ENCODE assay signal across 1 cellular context in genomic region chr9:120387257-120387999, GRCh38.
A peak's percentile ranks its signal among the peaks of the same experiment; 100 is the strongest.
TF ChIP-seq lines count a peak whose summit lies in the region.

No MANE protein-coding gene starts in this region.

TF ChIP-seq in HepG2, 621 proteins besides CTCF, POLR2A, EP300 and RAD21 (continued from another document and continues in another):
- TF ChIP-seq ZNF251 (CRISPR knock-in tag; IDR thresholded peaks at IDR 0.05), result no peak
- TF ChIP-seq KDM4B (CRISPR knock-in tag; IDR thresholded peaks at IDR 0.05), result no peak
- TF ChIP-seq HOXA5 (CRISPR knock-in tag; IDR thresholded peaks at IDR 0.05), result no peak
- TF ChIP-seq ZBTB10 (CRISPR knock-in tag; IDR thresholded peaks at IDR 0.05; ENCODE audit: borderline replicate concordance), result no peak
- TF ChIP-seq ZBTB33 (CRISPR knock-in tag; IDR thresholded peaks at IDR 0.05), result peak; percentile 51; the same call in 1 of the 2 replicates
- TF ChIP-seq ADNP (CRISPR knock-in tag; IDR thresholded peaks at IDR 0.05), result no peak
- TF ChIP-seq, protein P1, sequence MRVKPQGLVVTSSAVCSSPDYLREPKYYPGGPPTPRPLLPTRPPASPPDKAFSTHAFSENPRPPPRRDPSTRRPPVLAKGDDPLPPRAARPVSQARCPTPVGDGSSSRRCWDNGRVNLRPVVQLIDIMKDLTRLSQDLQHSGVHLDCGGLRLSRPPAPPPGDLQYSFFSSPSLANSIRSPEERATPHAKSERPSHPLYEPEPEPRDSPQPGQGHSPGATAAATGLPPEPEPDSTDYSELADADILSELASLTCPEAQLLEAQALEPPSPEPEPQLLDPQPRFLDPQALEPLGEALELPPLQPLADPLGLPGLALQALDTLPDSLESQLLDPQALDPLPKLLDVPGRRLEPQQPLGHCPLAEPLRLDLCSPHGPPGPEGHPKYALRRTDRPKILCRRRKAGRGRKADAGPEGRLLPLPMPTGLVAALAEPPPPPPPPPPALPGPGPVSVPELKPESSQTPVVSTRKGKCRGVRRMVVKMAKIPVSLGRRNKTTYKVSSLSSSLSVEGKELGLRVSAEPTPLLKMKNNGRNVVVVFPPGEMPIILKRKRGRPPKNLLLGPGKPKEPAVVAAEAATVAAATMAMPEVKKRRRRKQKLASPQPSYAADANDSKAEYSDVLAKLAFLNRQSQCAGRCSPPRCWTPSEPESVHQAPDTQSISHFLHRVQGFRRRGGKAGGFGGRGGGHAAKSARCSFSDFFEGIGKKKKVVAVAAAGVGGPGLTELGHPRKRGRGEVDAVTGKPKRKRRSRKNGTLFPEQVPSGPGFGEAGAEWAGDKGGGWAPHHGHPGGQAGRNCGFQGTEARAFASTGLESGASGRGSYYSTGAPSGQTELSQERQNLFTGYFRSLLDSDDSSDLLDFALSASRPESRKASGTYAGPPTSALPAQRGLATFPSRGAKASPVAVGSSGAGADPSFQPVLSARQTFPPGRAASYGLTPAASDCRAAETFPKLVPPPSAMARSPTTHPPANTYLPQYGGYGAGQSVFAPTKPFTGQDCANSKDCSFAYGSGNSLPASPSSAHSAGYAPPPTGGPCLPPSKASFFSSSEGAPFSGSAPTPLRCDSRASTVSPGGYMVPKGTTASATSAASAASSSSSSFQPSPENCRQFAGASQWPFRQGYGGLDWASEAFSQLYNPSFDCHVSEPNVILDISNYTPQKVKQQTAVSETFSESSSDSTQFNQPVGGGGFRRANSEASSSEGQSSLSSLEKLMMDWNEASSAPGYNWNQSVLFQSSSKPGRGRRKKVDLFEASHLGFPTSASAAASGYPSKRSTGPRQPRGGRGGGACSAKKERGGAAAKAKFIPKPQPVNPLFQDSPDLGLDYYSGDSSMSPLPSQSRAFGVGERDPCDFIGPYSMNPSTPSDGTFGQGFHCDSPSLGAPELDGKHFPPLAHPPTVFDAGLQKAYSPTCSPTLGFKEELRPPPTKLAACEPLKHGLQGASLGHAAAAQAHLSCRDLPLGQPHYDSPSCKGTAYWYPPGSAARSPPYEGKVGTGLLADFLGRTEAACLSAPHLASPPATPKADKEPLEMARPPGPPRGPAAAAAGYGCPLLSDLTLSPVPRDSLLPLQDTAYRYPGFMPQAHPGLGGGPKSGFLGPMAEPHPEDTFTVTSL (CRISPR knock-in tag; IDR thresholded peaks at IDR 0.05; ENCODE audit: borderline replicate concordance), result no peak
- TF ChIP-seq ZNF207 (IDR thresholded peaks at IDR 0.05; ENCODE audit: borderline replicate concordance), result no peak
- TF ChIP-seq, protein P2, sequence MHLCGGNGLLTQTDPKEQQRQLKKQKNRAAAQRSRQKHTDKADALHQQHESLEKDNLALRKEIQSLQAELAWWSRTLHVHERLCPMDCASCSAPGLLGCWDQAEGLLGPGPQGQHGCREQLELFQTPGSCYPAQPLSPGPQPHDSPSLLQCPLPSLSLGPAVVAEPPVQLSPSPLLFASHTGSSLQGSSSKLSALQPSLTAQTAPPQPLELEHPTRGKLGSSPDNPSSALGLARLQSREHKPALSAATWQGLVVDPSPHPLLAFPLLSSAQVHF (CRISPR knock-in tag; IDR thresholded peaks at IDR 0.05), result no peak
- peak; percentile 26; the same call in 1 of the 2 replicates for TF ChIP-seq TARDBP (CRISPR knock-in tag; IDR thresholded peaks at IDR 0.05)
- no peak for TF ChIP-seq MEIS1 (CRISPR knock-in tag; IDR thresholded peaks at IDR 0.05; ENCODE audit: borderline replicate concordance)
- TF ChIP-seq TBX2 (CRISPR knock-in tag; IDR thresholded peaks at IDR 0.05; ENCODE audit: borderline replicate concordance), result 0 out of 2 replicates have a peak, but pooled peaks have one; percentile 8
- no peak for TF ChIP-seq GTF3A (CRISPR knock-in tag; conservative IDR thresholded peaks at IDR 0.05)
- TF ChIP-seq, protein P3, sequence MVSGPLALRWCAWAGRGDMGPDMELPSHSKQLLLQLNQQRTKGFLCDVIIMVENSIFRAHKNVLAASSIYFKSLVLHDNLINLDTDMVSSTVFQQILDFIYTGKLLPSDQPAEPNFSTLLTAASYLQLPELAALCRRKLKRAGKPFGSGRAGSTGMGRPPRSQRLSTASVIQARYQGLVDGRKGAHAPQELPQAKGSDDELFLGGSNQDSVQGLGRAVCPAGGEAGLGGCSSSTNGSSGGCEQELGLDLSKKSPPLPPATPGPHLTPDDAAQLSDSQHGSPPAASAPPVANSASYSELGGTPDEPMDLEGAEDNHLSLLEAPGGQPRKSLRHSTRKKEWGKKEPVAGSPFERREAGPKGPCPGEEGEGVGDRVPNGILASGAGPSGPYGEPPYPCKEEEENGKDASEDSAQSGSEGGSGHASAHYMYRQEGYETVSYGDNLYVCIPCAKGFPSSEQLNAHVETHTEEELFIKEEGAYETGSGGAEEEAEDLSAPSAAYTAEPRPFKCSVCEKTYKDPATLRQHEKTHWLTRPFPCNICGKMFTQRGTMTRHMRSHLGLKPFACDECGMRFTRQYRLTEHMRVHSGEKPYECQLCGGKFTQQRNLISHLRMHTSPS (CRISPR knock-in tag; IDR thresholded peaks at IDR 0.05; ENCODE audit: low read depth), result peak; percentile 14; the same call in 1 of the 2 replicates
- TF ChIP-seq, protein P4, sequence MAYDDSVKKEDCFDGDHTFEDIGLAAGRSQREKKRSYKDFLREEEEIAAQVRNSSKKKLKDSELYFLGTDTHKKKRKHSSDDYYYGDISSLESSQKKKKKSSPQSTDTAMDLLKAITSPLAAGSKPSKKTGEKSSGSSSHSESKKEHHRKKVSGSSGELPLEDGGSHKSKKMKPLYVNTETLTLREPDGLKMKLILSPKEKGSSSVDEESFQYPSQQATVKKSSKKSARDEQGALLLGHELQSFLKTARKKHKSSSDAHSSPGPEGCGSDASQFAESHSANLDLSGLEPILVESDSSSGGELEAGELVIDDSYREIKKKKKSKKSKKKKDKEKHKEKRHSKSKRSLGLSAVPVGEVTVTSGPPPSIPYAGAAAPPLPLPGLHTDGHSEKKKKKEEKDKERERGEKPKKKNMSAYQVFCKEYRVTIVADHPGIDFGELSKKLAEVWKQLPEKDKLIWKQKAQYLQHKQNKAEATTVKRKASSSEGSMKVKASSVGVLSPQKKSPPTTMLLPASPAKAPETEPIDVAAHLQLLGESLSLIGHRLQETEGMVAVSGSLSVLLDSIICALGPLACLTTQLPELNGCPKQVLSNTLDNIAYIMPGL (CRISPR knock-in tag; IDR thresholded peaks at IDR 0.05; ENCODE audit: borderline replicate concordance in 1 of 2, low read depth in 1 of 2), result peak in 1 of 2 experiments; percentile 38; a peak in 1 of 4 replicates
- TF ChIP-seq ZBTB20 (CRISPR knock-in tag; IDR thresholded peaks at IDR 0.05; ENCODE audit: borderline replicate concordance, low read depth), result no peak
- TF ChIP-seq ZFX (CRISPR knock-in tag; IDR thresholded peaks at IDR 0.05; ENCODE audit: low read depth), result peak; percentile 68
- no peak for TF ChIP-seq ZNF562 (CRISPR knock-in tag; IDR thresholded peaks at IDR 0.05; ENCODE audit: borderline replicate concordance)
- 0 out of 2 replicates have a peak, but pooled peaks have one; percentile 48 for TF ChIP-seq ZNF792 (CRISPR knock-in tag; IDR thresholded peaks at IDR 0.05)
- no peak for TF ChIP-seq ZEB1 (IDR thresholded peaks at IDR 0.05; ENCODE audit: insufficient replicate concordance, low read depth)
- TF ChIP-seq KAT2B (IDR thresholded peaks at IDR 0.05; ENCODE audit: borderline replicate concordance, low read depth, low read length), result no peak
- TF ChIP-seq CCDC6 (CRISPR knock-in tag; IDR thresholded peaks at IDR 0.05), result no peak
- peak; percentile 15 for TF ChIP-seq RBM22 (optimal IDR thresholded peaks at IDR 0.05; ENCODE audit: low read length)
- TF ChIP-seq FOSL2 (CRISPR knock-in tag; IDR thresholded peaks at IDR 0.05), result peak; percentile 50
- TF ChIP-seq ZNF496 (CRISPR knock-in tag; IDR thresholded peaks at IDR 0.05; ENCODE audit: insufficient replicate concordance), result no peak
- no peak for TF ChIP-seq ATM (IDR thresholded peaks at IDR 0.05; ENCODE audit: borderline replicate concordance)
- no peak for TF ChIP-seq SSRP1 (CRISPR knock-in tag; IDR thresholded peaks at IDR 0.05)
- TF ChIP-seq DMAP1 (CRISPR knock-in tag; IDR thresholded peaks at IDR 0.05), result 0 out of 2 replicates have a peak, but pooled peaks have one; percentile 23
- TF ChIP-seq ETS1 (CRISPR knock-in tag; IDR thresholded peaks at IDR 0.05), result no peak
- TF ChIP-seq TOPORS (CRISPR knock-in tag; IDR thresholded peaks at IDR 0.05), result no peak
- peak; percentile 71; the same call in 1 of the 2 replicates for TF ChIP-seq REPIN1 (CRISPR knock-in tag; IDR thresholded peaks at IDR 0.05; ENCODE audit: borderline replicate concordance, low read depth)
- TF ChIP-seq, protein P5, sequence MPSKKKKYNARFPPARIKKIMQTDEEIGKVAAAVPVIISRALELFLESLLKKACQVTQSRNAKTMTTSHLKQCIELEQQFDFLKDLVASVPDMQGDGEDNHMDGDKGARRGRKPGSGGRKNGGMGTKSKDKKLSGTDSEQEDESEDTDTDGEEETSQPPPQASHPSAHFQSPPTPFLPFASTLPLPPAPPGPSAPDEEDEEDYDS (CRISPR knock-in tag; IDR thresholded peaks at IDR 0.05), result no peak
- TF ChIP-seq ZNF773 (CRISPR knock-in tag; IDR thresholded peaks at IDR 0.05; ENCODE audit: borderline replicate concordance), result no peak
- TF ChIP-seq KLF12 (CRISPR knock-in tag; IDR thresholded peaks at IDR 0.05; ENCODE audit: borderline replicate concordance), result no peak
- peak; percentile 47 for TF ChIP-seq TEAD3 (CRISPR knock-in tag; optimal IDR thresholded peaks at IDR 0.05; ENCODE audit: borderline replicate concordance)
